In the genomic region with DNA sequence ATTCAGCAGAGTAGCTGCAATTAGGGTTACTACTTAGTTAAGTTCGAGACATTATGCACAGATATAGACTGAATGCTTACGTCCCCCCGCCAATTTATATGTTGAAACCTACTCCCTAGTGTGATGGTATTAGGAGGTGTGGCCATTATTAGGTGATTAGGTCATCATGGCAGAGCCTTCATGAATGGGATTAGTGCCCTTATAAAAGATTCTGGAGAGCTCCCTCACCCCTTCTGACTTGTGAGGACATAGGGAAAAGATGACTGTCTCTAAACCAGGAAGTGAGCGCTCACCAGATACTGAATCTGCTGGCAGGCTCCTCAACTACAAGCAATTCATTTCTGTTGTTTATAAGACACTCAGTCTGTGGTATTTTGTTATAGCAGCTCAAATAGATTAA, we compare ENCODE assay signal across 28 cellular contexts. TPM values are rescaled to one million over a fixed set of nuclear protein-coding genes. Genes with fewer than 3 reads are reported as not detected.
A peak's percentile ranks its signal among the peaks of the same experiment; 100 is the strongest.
DNase-seq lines count a peak whose midpoint lies in the region; FAIRE-seq and TF ChIP-seq lines count a peak whose summit lies in the region.
"Had no signal": no experiment of that assay in that cellular context is flagged by ENCODE, and none has a peak within 500 bp of the region (broad histone marks: within the 10 kb centered on the region; RNA-seq: fewer than 3 reads in every experiment).

No MANE protein-coding gene starts in this region.

- no peaks in the 10 kb centered on the region for H3K9me2 ChIP-seq in Loucy (replicated peaks; ENCODE audit: low read depth, low read length)

- no peaks in the 10 kb centered on the region for H3F3A ChIP-seq in Loucy (ENCODE audit: low read depth)

- no peak overlapping the region for H2BK5ac ChIP-seq in mesendoderm (ENCODE audit: low read length)

- H3K9me3 ChIP-seq in Loucy (ENCODE audit: insufficient read depth, low read depth, low read length): no peaks in the 10 kb centered on the region
- H3K9me3 ChIP-seq: adrenal gland, BLaER1, body of pancreas, esophagus squamous epithelium, gastrocnemius medialis, left lung, Peyer's patch, vagina had no signal

- no peak overlapping the region for H2BK15ac ChIP-seq in mesendoderm (replicated peaks; ENCODE audit: low read depth)

- DNase-seq in EL (peak; percentile 14), bronchial epithelial cell (ENCODE audit: low read depth) (peak; percentile 48), mesendoderm (peak; percentile 53), dorsolateral prefrontal cortex (no peak), hepatic stellate cell (ENCODE audit: low spot score) (no peak), NCI-H1436 (lab: John Stamatoyannopoulos, UW) (no peak)
- DNase-seq: activated CD8-positive, alpha-beta T cell treated with anti-CD3 and anti-CD28 coated beads for 36 hours; activated naive CD4-positive, alpha-beta T cell treated with anti-CD3 and anti-CD28 coated beads, Interleukin-2, amount 10 ng/mL, durations not matched to agents 7 days and 5 days; adrenal gland; body of pancreas; esophagus squamous epithelium; gastrocnemius medialis; GF-D8; IMR-90; left lung; NCI-H2029; NCI-H2227 treated with DMSO at 0.1 percent for 48 hours; NCI-H69; Peyer's patch; SJCRH30; stimulated activated naive CD8-positive, alpha-beta T cell treated with anti-CD3 and anti-CD28 coated beads, Interleukin-15, Interleukin-2, amounts not matched to agents 100 U/mL and 50 U/mL, for 24 hours; SW 1271 had no signal

- H3K4me2 ChIP-seq in Loucy (ENCODE audit: low read depth, low read length, poor library complexity, severe bottlenecking) (no peak overlapping the region), mesendoderm (ENCODE audit: low read length) (no peak overlapping the region)
- H3K4me2 ChIP-seq: BLaER1, neural progenitor cell, smooth muscle cell had no signal

- H3K4me1 ChIP-seq in Loucy (ENCODE audit: insufficient read depth, low read length, poor library complexity, severe bottlenecking) (no peaks in the 10 kb centered on the region), mesendoderm (ENCODE audit: control insufficient read depth, low read depth, low read length) (no peaks in the 10 kb centered on the region)
- H3K4me1 ChIP-seq: adrenal gland, BLaER1, body of pancreas, gastrocnemius medialis, left lung, parathyroid adenoma, Peyer's patch, vagina had no signal

- H4K5ac ChIP-seq in mesendoderm (ENCODE audit: low read length): no peak overlapping the region

- no peak for FAIRE-seq in bronchial epithelial cell (lab: Jason Lieb, UNC)

- 0 out of 2 replicates have a peak overlapping the region, but pooled peaks have one; percentile 18 for H2AFZ ChIP-seq in Loucy (ENCODE audit: low read length)
- H2AFZ ChIP-seq: neural progenitor cell, parathyroid adenoma had no signal

- no peaks in the 10 kb centered on the region for H3K79me1 ChIP-seq in mesendoderm (ENCODE audit: low read length)

- no peak overlapping the region for H2BK120ac ChIP-seq in mesendoderm (ENCODE audit: low read depth, low read length)

- WGBS in mesendoderm (ENCODE audit: extremely low coverage, insufficient coverage, low lambda C conversion rate): no CpG with 5 or more reads among the region's 4 CpGs

- H3K18ac ChIP-seq in mesendoderm (ENCODE audit: low read length): peak overlapping the region; percentile 28

- H3K9ac ChIP-seq in Loucy (ENCODE audit: low read depth, low read length, poor library complexity, severe bottlenecking): no peak overlapping the region
- no peak overlapping the region for H3K9ac ChIP-seq in mesendoderm (ENCODE audit: low read length)
- H3K9ac ChIP-seq: BLaER1, neural progenitor cell, parathyroid adenoma had no signal

- H3K4ac ChIP-seq in mesendoderm (ENCODE audit: low read depth, low read length): no peak overlapping the region

- H3K4me3 ChIP-seq in Loucy (ENCODE audit: low read length, poor library complexity, severe bottlenecking) (no peak overlapping the region), bronchial epithelial cell (ENCODE audit: low read depth, low read length) (no peak overlapping the region), mesendoderm (ENCODE audit: low read length) (no peak overlapping the region), dorsolateral prefrontal cortex (no peak overlapping the region)
- H3K4me3 ChIP-seq: adrenal gland, BLaER1, body of pancreas, esophagus squamous epithelium, gastrocnemius medialis, left lung, neural progenitor cell, Peyer's patch, SJCRH30, smooth muscle cell, vagina had no signal

- no peak for TF ChIP-seq CTCF in Loucy (conservative IDR thresholded peaks at IDR 0.05; ENCODE audit: low read length)
- no peak for TF ChIP-seq CTCF in bronchial epithelial cell (IDR thresholded peaks at IDR 0.05; ENCODE audit: insufficient read depth, low read length, severe bottlenecking)
- no peak for TF ChIP-seq CTCF in dorsolateral prefrontal cortex (IDR thresholded peaks at IDR 0.05 in 54 of 56, conservative IDR thresholded peaks at IDR 0.05 in 2 of 56; ENCODE audit: low read depth in 1 of 56, partially characterized antibody in 56 of 56)

- no peak overlapping the region for H4K8ac ChIP-seq in mesendoderm (ENCODE audit: low read depth, low read length)

- H3K79me2 ChIP-seq in Loucy (ENCODE audit: insufficient read depth, low read length) (no peaks in the 10 kb centered on the region), mesendoderm (ENCODE audit: control insufficient read depth, insufficient read depth, low read length) (no peaks in the 10 kb centered on the region)
- H3K79me2 ChIP-seq: parathyroid adenoma had no signal

- H4K20me1 ChIP-seq in Loucy (ENCODE audit: insufficient read depth, low read length, poor library complexity, severe bottlenecking): no peaks in the 10 kb centered on the region
- H4K20me1 ChIP-seq: BLaER1 had no signal

- no peak overlapping the region for H3K56ac ChIP-seq in mesendoderm (ENCODE audit: low read length)

- H3K23ac ChIP-seq in mesendoderm (ENCODE audit: low read length): no peak overlapping the region

- H3K36me3 ChIP-seq in Loucy (ENCODE audit: insufficient read depth, low read length) (no peaks in the 10 kb centered on the region), bronchial epithelial cell (ENCODE audit: control insufficient read depth, insufficient read depth, low read length) (no peaks in the 10 kb centered on the region), mesendoderm (ENCODE audit: control insufficient read depth, insufficient read depth, low read length) (no peaks in the 10 kb centered on the region)
- H3K36me3 ChIP-seq: adrenal gland, BLaER1, esophagus squamous epithelium, gastrocnemius medialis, left lung, neural progenitor cell, Peyer's patch, SJCRH30, vagina had no signal

- H2AK5ac ChIP-seq in mesendoderm (ENCODE audit: low read length): no peak overlapping the region

- H3K27me3 ChIP-seq in Loucy (ENCODE audit: insufficient read depth, low read length, poor library complexity, severe bottlenecking): no peaks in the 10 kb centered on the region
- H3K27me3 ChIP-seq in bronchial epithelial cell (ENCODE audit: control insufficient read depth, insufficient read depth, low read length): no peaks in the 10 kb centered on the region
- no peaks in the 10 kb centered on the region for H3K27me3 ChIP-seq in mesendoderm (ENCODE audit: insufficient read depth, low read length, poor library complexity)
- H3K27me3 ChIP-seq in dorsolateral prefrontal cortex: no peaks in the 10 kb centered on the region
- H3K27me3 ChIP-seq: adrenal gland, BLaER1, body of pancreas, esophagus squamous epithelium, gastrocnemius medialis, left lung, neural progenitor cell, Peyer's patch, SJCRH30, vagina had no signal

- intact Hi-C loops in dorsolateral prefrontal cortex (cut with DNase I): no loop called here

- H3K27ac ChIP-seq in mesendoderm (ENCODE audit: low read depth, low read length) (no peak overlapping the region), dorsolateral prefrontal cortex (no peak overlapping the region)
- H3K27ac ChIP-seq: adrenal gland, BLaER1, body of pancreas, esophagus squamous epithelium, gastrocnemius medialis, left lung, neural progenitor cell, parathyroid adenoma, Peyer's patch, SJCRH30, vagina had no signal

RNA-seq across cellular contexts. Expression of gene TEX9, which starts 25.6 kb away (rescaled TPM):
- total RNA-seq in bronchial epithelial cell (2.6 and 3.6 TPM in 2 replicates), dorsolateral prefrontal cortex (10 to 100 TPM in 18 of 120 experiments, 1 to 10 TPM in 102; 3.4 to 17.0 (median 7.2) TPM)
- 7.9 TPM for polyA plus RNA-seq in mesendoderm (2013, experiment 1 of 2)
- 8.3 TPM for polyA plus RNA-seq in mesendoderm (2013, experiment 2 of 2)

Comparison
In these comparisons a context has a peak if more than half of its experiments do, and no peak if none do; other contexts are left out.
1. DNase-seq: peak in EL (single experiment), bronchial epithelial cell (single experiment) and mesendoderm (single experiment); none in dorsolateral prefrontal cortex (0 of 10), hepatic stellate cell (single experiment) and NCI-H1436 (single experiment).